Comparison of ENCODE assay signal across 19 cellular contexts in the genomic region with DNA sequence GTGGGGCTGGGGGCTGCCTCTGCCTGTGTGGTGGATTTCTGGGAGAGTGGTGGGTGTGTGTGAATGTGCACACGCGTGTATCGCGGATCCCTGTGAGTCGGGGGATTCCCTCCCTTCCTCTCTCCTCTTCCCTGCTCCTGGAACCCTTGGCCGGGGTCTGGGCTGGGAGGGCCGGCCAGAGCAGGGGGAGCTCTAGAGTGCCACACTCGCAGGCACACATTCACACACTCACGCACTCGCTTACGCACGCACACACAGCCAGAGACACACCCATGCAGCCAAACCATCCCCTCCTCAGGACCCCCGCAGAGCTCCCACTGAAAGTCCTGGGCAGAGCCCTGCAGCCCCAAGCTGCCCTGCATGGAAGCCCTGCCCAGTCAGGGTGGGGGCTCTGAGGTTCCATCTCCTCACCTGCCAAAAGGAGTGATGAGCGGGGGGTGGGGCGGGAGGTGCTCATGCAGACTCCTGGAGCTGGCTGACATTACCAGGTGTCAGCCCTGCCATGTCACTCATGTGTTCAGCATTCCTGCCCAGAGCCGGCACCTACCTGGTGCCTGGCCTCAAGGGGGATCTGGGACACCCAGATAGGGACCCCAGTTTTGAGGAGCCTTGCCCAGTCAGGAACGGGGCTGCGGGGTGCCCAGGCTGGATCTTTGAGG. TPM values are rescaled to one million over a fixed set of nuclear protein-coding genes. Genes with fewer than 3 reads are reported as not detected.
DNase-seq lines count a peak whose midpoint lies in the region; ATAC-seq and TF ChIP-seq lines count a peak whose summit lies in the region.
"Had no signal": no experiment of that assay in that cellular context is flagged by ENCODE, and none has a peak within 500 bp of the region (broad histone marks: within the 10 kb centered on the region; RNA-seq: fewer than 3 reads in every experiment).

No MANE protein-coding gene starts in this region.

- no peaks in the 10 kb centered on the region for H3K9me3 ChIP-seq in HEK293 (ENCODE audit: control insufficient read depth, insufficient read depth, low read depth, low read length)
- H3K9me3 ChIP-seq: MG63, ovary, testis had no signal

- H3K36me3 ChIP-seq in HEK293 (ENCODE audit: control insufficient read depth in 2 of 2, insufficient read depth in 1 of 2, low read length in 2 of 2) = no peaks in the 10 kb centered on the region
- H3K36me3 ChIP-seq: MG63, ovary had no signal

- no peaks in the 10 kb centered on the region for H3K36me3 Mint-ChIP-seq in neural crest cell (ENCODE audit: low read depth)
- H3K36me3 Mint-ChIP-seq: activated naive CD4-positive, alpha-beta T cell treated with anti-CD3 and anti-CD28 coated beads, Interleukin-2, amount 50 U/mL, for 72 hours had no signal

- TF ChIP-seq CTCF in HEK293 (tag by site-specific recombination; IDR thresholded peaks at IDR 0.05) (no peak), neural crest cell (conservative IDR thresholded peaks at IDR 0.05) (no peak)

- no peak overlapping the region for H3K27ac ChIP-seq in HEK293 (ENCODE audit: extremely low read depth, low read depth, low read length)
- H3K27ac ChIP-seq: ovary, testis had no signal

- DNase-seq in COR-L47 (lab: John Stamatoyannopoulos, UW) (peak; percentile 65), head of caudate nucleus (peak in 31 of 42 donors; percentile 38 to 84 (median 61)), neural crest cell (ENCODE audit: low read depth, low spot score) (no peak), GM19238 (ENCODE audit: insufficient read length, low spot score) (no peak), activated T-cell treated with anti-CD3 and anti-CD28 coated beads for 4 hours (no peak)
- DNase-seq: activated CD4-positive, alpha-beta T cell treated with anti-CD3 and anti-CD28 coated beads, Interleukin-2, amount 50 U/mL, for 1 hour; MG63; NCI-H187 treated with DMSO at 0.1 percent for 48 hours; NCI-H526 treated with DMSO at 0.1 percent for 48 hours; ovary; stimulated activated CD4-positive, alpha-beta T cell treated with anti-CD3 and anti-CD28 coated beads, Interleukin-2, amount 100 ng/mL, for 48 hours; testis had no signal

- no peak overlapping the region for H3K4me3 ChIP-seq in HEK293 (ENCODE audit: low read depth, low read length)
- H3K4me3 ChIP-seq: MG63, ovary had no signal

- intact Hi-C loops in head of caudate nucleus (cut with DNase I) = loop anchor here (10.0 kb wide), 1 partner anchor 515 kb away; no protein-coding TSS in a partner anchor

- H3K9me3 Mint-ChIP-seq in neural crest cell = no peaks in the 10 kb centered on the region
- H3K9me3 Mint-ChIP-seq: activated naive CD4-positive, alpha-beta T cell treated with anti-CD3 and anti-CD28 coated beads, Interleukin-2, amount 50 U/mL, for 72 hours had no signal

- H3K27ac Mint-ChIP-seq in neural crest cell (ENCODE audit: unreplicated experiment) = no peak overlapping the region
- H3K27ac Mint-ChIP-seq: activated naive CD4-positive, alpha-beta T cell treated with anti-CD3 and anti-CD28 coated beads, Interleukin-2, amount 50 U/mL, for 72 hours had no signal

- H3K4me1 ChIP-seq in HEK293 (ENCODE audit: control insufficient read depth, insufficient read depth, low read length) = no peaks in the 10 kb centered on the region
- H3K4me1 ChIP-seq: testis had no signal

- CTCF ChIA-PET in HEK293 (lab: Yijun Ruan, JAX) = interaction anchor here (0.5 to 5.3 kb wide), 6 partner anchors 14 to 279 kb away, joined by 3 to 46 read pairs (median 3); no protein-coding TSS in a partner anchor

- no peaks in the 10 kb centered on the region for H3K4me1 Mint-ChIP-seq in neural crest cell

- H3K4me3 Mint-ChIP-seq in neural crest cell = peak overlapping the region; percentile 78

- H3K27me3 Mint-ChIP-seq in neural crest cell (ENCODE audit: low read depth) = peaks cover 11% of the 10 kb centered on the region

- POLR2A ChIA-PET in HEK293 (lab: Yijun Ruan, JAX) = interaction anchor here (1.1 kb wide), 1 partner anchor 44 kb away, joined by 3 read pairs; no protein-coding TSS in a partner anchor

- no peak for ATAC-seq in HG03135 (IDR thresholded peaks at IDR 0.05; ENCODE audit: unreplicated experiment)
- ATAC-seq: activated naive CD4-positive, alpha-beta T cell treated with anti-CD3 and anti-CD28 coated beads, Interleukin-2, amount 50 U/mL, for 72 hours; HCT116; Panc1; SK-N-SH treated with all-trans-retinoic acid at 6 μM for 48 hours had no signal

TF ChIP-seq in HEK293, 187 proteins besides CTCF, POLR2A, EP300 and RAD21:
- TF ChIP-seq ZBTB8A (tag by site-specific recombination; IDR thresholded peaks at IDR 0.05) (no peak), ZBTB21 (tag by site-specific recombination; IDR thresholded peaks at IDR 0.05) (no peak), ZIC2 (tag by site-specific recombination; IDR thresholded peaks at IDR 0.05) (peak; percentile 31; the same call in 1 of the 2 replicates)

RNA-seq across cellular contexts. Expression of gene NECAB2, which starts 1.9 kb away (rescaled TPM):
- total RNA-seq in neural crest cell = 16.2 and 19.6 TPM in 2 replicates
- total RNA-seq: activated naive CD4-positive, alpha-beta T cell treated with anti-CD3 and anti-CD28 coated beads, Interleukin-2, amount 50 U/mL, for 72 hours; fibroblast of villous mesenchyme had no signal

RNA-seq across cellular contexts. Expression of gene OSGIN1, which starts 16.9 kb away (rescaled TPM):
- 2.4 and 3.0 TPM in 2 replicates for total RNA-seq in neural crest cell

Comparison
In these comparisons a context has a peak if more than half of its experiments do, and no peak if none do; other contexts are left out.
1. DNase-seq: peak in COR-L47 (single experiment) and head of caudate nucleus (31 of 42); none in neural crest cell (single experiment), GM19238 (single experiment) and activated T-cell treated with anti-CD3 and anti-CD28 coated beads for 4 hours (single experiment).